24 cellular contexts compared by ENCODE assay signal in the genomic region with DNA sequence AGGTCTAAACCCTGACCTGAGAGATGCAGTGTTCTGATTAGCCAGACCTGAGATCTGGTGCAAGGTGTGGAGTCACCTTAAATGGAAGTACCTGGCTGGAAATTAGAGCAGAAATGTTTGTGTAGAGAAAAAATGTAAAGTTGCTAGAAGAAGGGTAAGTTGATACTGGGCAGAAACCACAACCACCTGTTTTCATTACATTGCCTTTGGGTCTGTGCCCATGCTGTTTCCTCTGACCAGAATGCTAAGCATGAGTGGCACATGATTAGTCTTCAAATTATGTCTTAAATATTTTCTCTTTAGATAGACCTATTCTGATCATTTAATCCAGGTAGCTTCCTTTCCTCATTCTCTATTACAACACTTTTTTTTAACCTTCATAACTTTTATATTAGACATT.
DNase-seq lines count a peak whose midpoint lies in the region; FAIRE-seq and TF ChIP-seq lines count a peak whose summit lies in the region.
"Had no signal": no experiment of that assay in that cellular context is flagged by ENCODE, and none has a peak within 500 bp of the region (broad histone marks: within the 10 kb centered on the region; RNA-seq: fewer than 3 reads in every experiment).

No MANE protein-coding gene starts in this region.

- CTCF ChIA-PET in mammary epithelial cell (lab: Charles Lee; ENCODE audit: low non-redundant PET), result no interaction called here

- H3K27me3 ChIP-seq in mammary epithelial cell (ENCODE audit: insufficient read depth, low read length) (no peaks in the 10 kb centered on the region), small intestine (ENCODE audit: control insufficient read depth in 2 of 2, insufficient read depth in 2 of 2, low read length in 2 of 2) (no peaks in the 10 kb centered on the region)
- H3K27me3 ChIP-seq: neural progenitor cell, transverse colon had no signal

- H3K4me1 ChIP-seq in mammary epithelial cell (ENCODE audit: insufficient read depth, low read length), result peaks cover 9% of the 10 kb centered on the region
- H3K4me1 ChIP-seq in small intestine (ENCODE audit: control insufficient read depth in 2 of 2, insufficient read depth in 1 of 2, low read depth in 1 of 2, low read length in 1 of 2), result no peaks in the 10 kb centered on the region
- H3K4me1 ChIP-seq: transverse colon had no signal

- H3K27me3 Mint-ChIP-seq in glutamatergic neuron (ENCODE audit: unreplicated experiment), result peaks cover 4% of the 10 kb centered on the region
- H3K27me3 Mint-ChIP-seq: B cell; dendritic cell treated with granulocyte-macrophage colony-stimulating factor and Interleukin-4, amounts not matched to agents 40 ng/mL and 50 ng/mL, for 4 days had no signal

- H3K36me3 Mint-ChIP-seq in glutamatergic neuron (ENCODE audit: unreplicated experiment), result peaks cover 30% of the 10 kb centered on the region

- H3K4me1 Mint-ChIP-seq in glutamatergic neuron (ENCODE audit: low read depth, unreplicated experiment), result no peaks in the 10 kb centered on the region
- H3K4me1 Mint-ChIP-seq: neural progenitor cell had no signal

- no peak overlapping the region for H3K9ac ChIP-seq in mammary epithelial cell (ENCODE audit: insufficient read depth, low read length)
- H3K9ac ChIP-seq: neural progenitor cell had no signal

- TF ChIP-seq CTCF in mammary epithelial cell (conservative IDR thresholded peaks at IDR 0.05 in 1 of 2, IDR thresholded peaks at IDR 0.05 in 1 of 2; ENCODE audit: extremely low read depth in 1 of 2, insufficient read depth in 1 of 2, low read depth in 1 of 2, low read length in 2 of 2) (no peak), retinal pigment epithelial cell (conservative IDR thresholded peaks at IDR 0.05; ENCODE audit: low read depth, low read length) (no peak), glutamatergic neuron (IDR thresholded peaks at IDR 0.05; ENCODE audit: partially characterized antibody, unreplicated experiment) (no peak)

- H2AFZ ChIP-seq in mammary epithelial cell (ENCODE audit: low read depth, low read length), result no peak overlapping the region
- H2AFZ ChIP-seq: GM23338, neural progenitor cell had no signal

- H3K36me3 ChIP-seq in mammary epithelial cell (ENCODE audit: insufficient read depth, low read length) (peaks cover 3% of the 10 kb centered on the region), small intestine (ENCODE audit: control insufficient read depth in 2 of 2, insufficient read depth in 2 of 2, low read length in 2 of 2) (no peaks in the 10 kb centered on the region)
- H3K36me3 ChIP-seq: neural progenitor cell had no signal

- peaks cover 15% of the 10 kb centered on the region for H3K9me3 Mint-ChIP-seq in glutamatergic neuron (ENCODE audit: unreplicated experiment)

- H3K9me3 ChIP-seq in mammary epithelial cell (replicated peaks; ENCODE audit: insufficient read depth, low read length), result no peaks in the 10 kb centered on the region
- H3K9me3 ChIP-seq in small intestine (ENCODE audit: control insufficient read depth, low read depth), result no peaks in the 10 kb centered on the region

- no TSS peak for BruUV-seq in mammary epithelial cell (replicated peaks; lab: Mats Ljungman, UMichigan)

- intact Hi-C loops in mammary epithelial cell (cut with micrococcal nuclease), result no loop called here

- FAIRE-seq in small intestine (lab: Jason Lieb, UNC), result no peak
- FAIRE-seq: GM18507 had no signal

- DNase-seq in DMS53 (lab: John Stamatoyannopoulos, UW), result peak; percentile 50
- DNase-seq in DMS53 treated with DMSO at 0.1 percent for 48 hours (lab: John Stamatoyannopoulos, UW; ENCODE audit: unreplicated experiment), result no peak
- peak; percentile 62 for DNase-seq in NCI-H2029 (lab: John Stamatoyannopoulos, UW)
- DNase-seq in mammary epithelial cell, result peak; percentile 56
- DNase-seq in retinal pigment epithelial cell (ENCODE audit: low read depth), result peak; percentile 14
- no peak for DNase-seq in glutamatergic neuron
- no peak for DNase-seq in putamen (ENCODE audit: low spot score)
- no peak for DNase-seq in small intestine
- DNase-seq: 8988T; activated naive CD4-positive, alpha-beta T cell treated with anti-CD3 and anti-CD28 coated beads, Interleukin-2, amount 50 U/mL, for 16 hours; anterior cingulate cortex; CD8-positive, alpha-beta memory T cell; DMS79; left cardiac atrium; NCI-H1105; NCI-H526; T1000; transverse colon had no signal

- dilution Hi-C loops in mammary epithelial cell (cut with HindIII; ENCODE audit: low sequenced_read_pairs), result no loop called here

- H3K27ac Mint-ChIP-seq in glutamatergic neuron (ENCODE audit: unreplicated experiment), result no peak overlapping the region
- H3K27ac Mint-ChIP-seq: B cell; CD8-positive, alpha-beta memory T cell; dendritic cell treated with granulocyte-macrophage colony-stimulating factor and Interleukin-4, amounts not matched to agents 40 ng/mL and 50 ng/mL, for 4 days; GM23338; neural progenitor cell had no signal

- no peaks in the 10 kb centered on the region for H3K79me2 ChIP-seq in mammary epithelial cell (ENCODE audit: insufficient read depth, low read length)

- H3K27ac ChIP-seq in mammary epithelial cell (ENCODE audit: insufficient read depth, low read depth, low read length) (no peak overlapping the region), small intestine (ENCODE audit: low read depth in 1 of 2, low read length in 1 of 2) (no peak overlapping the region)
- H3K27ac ChIP-seq: neural progenitor cell, RWPE1, transverse colon had no signal

- H3K4me3 ChIP-seq in mammary epithelial cell (replicated peaks in 1 of 3; ENCODE audit: insufficient read depth in 1 of 3, low read depth in 2 of 3, low read length in 3 of 3), result no peak overlapping the region
- H3K4me3 ChIP-seq in retinal pigment epithelial cell (ENCODE audit: low read length), result no peak overlapping the region
- H3K4me3 ChIP-seq in small intestine (ENCODE audit: low read depth in 1 of 2, low read length in 2 of 2), result no peak overlapping the region
- H3K4me3 ChIP-seq: GM23338, neural progenitor cell, transverse colon had no signal

- in situ Hi-C loops in mammary epithelial cell (cut with MboI; ENCODE audit: low sequenced_read_pairs in 2 of 2), result no loop called here

- H3K4me2 ChIP-seq in mammary epithelial cell (ENCODE audit: insufficient read depth, low read depth, low read length), result no peak overlapping the region
- H3K4me2 ChIP-seq: GM23338, neural progenitor cell had no signal

- H3K4me3 Mint-ChIP-seq in glutamatergic neuron (ENCODE audit: unreplicated experiment), result no peak overlapping the region
- H3K4me3 Mint-ChIP-seq: B cell; CD8-positive, alpha-beta memory T cell; dendritic cell treated with granulocyte-macrophage colony-stimulating factor and Interleukin-4, amounts not matched to agents 40 ng/mL and 50 ng/mL, for 4 days; GM23338; neural progenitor cell had no signal

- H4K20me1 ChIP-seq in mammary epithelial cell (ENCODE audit: insufficient read depth, low read length), result no peaks in the 10 kb centered on the region

Comparison
In these comparisons a context has a peak if more than half of its experiments do, and no peak if none do; other contexts are left out.
1. DNase-seq: peak in DMS53 (single experiment), NCI-H2029 (single experiment), mammary epithelial cell (single experiment) and retinal pigment epithelial cell (single experiment); none in DMS53 treated with DMSO at 0.1 percent for 48 hours (single experiment), glutamatergic neuron (single experiment), putamen (single experiment) and small intestine (single experiment).